ENCODE assay signal across 1 cellular context in the genomic region with DNA sequence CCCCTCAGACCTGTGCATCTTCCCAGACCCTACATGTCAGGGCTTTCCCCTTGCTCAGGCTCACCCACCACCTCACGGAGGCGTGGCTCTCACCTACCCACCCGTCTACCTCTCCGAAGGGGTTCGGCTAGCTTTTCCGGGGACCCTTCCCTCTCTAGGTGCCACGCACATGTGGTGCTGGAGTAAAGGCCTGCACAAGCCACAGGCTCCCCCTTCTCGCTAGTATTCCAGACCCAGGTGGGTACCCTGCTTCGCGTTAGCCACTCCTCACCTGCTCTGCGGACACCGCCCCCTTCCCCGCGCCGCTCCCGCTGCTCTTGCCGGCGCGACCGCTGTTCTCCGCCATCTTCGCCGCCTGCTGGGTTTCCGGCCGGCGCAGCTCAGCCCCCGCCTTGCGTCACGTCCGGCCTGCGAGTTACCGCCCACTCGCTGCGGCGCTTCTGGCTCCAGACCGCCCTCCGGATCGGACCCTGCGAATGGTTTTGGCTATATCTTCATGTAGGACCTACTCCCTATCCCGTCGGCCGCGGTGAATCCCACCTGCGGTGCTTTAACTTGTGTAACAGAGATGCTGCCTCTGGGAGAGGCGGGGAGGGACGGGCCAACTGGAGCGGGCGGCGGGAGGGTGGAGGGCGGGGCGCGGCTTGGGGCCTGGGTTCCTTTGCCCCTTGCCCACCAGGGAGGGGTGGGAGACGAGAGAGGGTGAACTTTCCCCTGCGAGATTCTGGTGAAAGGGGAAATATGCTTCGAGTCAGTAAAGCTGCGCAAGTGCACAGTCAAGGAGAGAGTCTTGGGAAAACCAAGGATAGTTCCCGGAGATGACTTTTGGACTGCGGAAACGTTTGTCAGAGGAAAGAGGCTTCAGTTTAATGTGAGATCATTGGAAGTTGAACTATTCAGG.
A peak's percentile ranks its signal among the peaks of the same experiment; 100 is the strongest.
TF ChIP-seq lines count a peak whose summit lies in the region.

A gene with protein sequence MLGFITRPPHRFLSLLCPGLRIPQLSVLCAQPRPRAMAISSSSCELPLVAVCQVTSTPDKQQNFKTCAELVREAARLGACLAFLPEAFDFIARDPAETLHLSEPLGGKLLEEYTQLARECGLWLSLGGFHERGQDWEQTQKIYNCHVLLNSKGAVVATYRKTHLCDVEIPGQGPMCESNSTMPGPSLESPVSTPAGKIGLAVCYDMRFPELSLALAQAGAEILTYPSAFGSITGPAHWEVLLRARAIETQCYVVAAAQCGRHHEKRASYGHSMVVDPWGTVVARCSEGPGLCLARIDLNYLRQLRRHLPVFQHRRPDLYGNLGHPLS (plus strand): TSS at position 425 of the 901 bp plus-strand sequence. CDS start 72 bp downstream, at position 497.
A gene with protein sequence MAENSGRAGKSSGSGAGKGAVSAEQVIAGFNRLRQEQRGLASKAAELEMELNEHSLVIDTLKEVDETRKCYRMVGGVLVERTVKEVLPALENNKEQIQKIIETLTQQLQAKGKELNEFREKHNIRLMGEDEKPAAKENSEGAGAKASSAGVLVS (minus strand): TSS at position 357 of the 901 bp plus-strand sequence. CDS start 11 bp downstream, at position 346.

TF ChIP-seq in HEK293, 187 proteins besides CTCF, POLR2A, EP300 and RAD21 (continued from another document and continues in another):
- TF ChIP-seq MEIS1 (CRISPR knock-in tag; IDR thresholded peaks at IDR 0.05; ENCODE audit: borderline replicate concordance): no peak
- TF ChIP-seq REPIN1 (tag by site-specific recombination; IDR thresholded peaks at IDR 0.05; ENCODE audit: low read depth): no peak
- no peak; the same call in 1 of the 2 replicates for TF ChIP-seq ZBTB8A (tag by site-specific recombination; IDR thresholded peaks at IDR 0.05)
- TF ChIP-seq, protein P1, sequence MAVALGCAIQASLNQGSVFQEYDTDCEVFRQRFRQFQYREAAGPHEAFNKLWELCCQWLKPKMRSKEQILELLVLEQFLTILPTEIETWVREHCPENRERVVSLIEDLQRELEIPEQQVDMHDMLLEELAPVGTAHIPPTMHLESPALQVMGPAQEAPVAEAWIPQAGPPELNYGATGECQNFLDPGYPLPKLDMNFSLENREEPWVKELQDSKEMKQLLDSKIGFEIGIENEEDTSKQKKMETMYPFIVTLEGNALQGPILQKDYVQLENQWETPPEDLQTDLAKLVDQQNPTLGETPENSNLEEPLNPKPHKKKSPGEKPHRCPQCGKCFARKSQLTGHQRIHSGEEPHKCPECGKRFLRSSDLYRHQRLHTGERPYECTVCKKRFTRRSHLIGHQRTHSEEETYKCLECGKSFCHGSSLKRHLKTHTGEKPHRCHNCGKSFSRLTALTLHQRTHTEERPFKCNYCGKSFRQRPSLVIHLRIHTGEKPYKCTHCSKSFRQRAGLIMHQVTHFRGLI (tag by site-specific recombination; IDR thresholded peaks at IDR 0.05): no peak
- TF ChIP-seq ZNF555 (tag by site-specific recombination; conservative IDR thresholded peaks at IDR 0.05): no peak
- peak; percentile 54 for TF ChIP-seq ZNF660 (tag by site-specific recombination; IDR thresholded peaks at IDR 0.05)
- TF ChIP-seq, protein P2, sequence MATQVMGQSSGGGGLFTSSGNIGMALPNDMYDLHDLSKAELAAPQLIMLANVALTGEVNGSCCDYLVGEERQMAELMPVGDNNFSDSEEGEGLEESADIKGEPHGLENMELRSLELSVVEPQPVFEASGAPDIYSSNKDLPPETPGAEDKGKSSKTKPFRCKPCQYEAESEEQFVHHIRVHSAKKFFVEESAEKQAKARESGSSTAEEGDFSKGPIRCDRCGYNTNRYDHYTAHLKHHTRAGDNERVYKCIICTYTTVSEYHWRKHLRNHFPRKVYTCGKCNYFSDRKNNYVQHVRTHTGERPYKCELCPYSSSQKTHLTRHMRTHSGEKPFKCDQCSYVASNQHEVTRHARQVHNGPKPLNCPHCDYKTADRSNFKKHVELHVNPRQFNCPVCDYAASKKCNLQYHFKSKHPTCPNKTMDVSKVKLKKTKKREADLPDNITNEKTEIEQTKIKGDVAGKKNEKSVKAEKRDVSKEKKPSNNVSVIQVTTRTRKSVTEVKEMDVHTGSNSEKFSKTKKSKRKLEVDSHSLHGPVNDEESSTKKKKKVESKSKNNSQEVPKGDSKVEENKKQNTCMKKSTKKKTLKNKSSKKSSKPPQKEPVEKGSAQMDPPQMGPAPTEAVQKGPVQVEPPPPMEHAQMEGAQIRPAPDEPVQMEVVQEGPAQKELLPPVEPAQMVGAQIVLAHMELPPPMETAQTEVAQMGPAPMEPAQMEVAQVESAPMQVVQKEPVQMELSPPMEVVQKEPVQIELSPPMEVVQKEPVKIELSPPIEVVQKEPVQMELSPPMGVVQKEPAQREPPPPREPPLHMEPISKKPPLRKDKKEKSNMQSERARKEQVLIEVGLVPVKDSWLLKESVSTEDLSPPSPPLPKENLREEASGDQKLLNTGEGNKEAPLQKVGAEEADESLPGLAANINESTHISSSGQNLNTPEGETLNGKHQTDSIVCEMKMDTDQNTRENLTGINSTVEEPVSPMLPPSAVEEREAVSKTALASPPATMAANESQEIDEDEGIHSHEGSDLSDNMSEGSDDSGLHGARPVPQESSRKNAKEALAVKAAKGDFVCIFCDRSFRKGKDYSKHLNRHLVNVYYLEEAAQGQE (tag by site-specific recombination; IDR thresholded peaks at IDR 0.05): no peak; the same call in 1 of the 2 replicates
- peak; percentile 62 for TF ChIP-seq ZBTB48 (tag by site-specific recombination; IDR thresholded peaks at IDR 0.05)
- TF ChIP-seq ZNF214 (tag by site-specific recombination; IDR thresholded peaks at IDR 0.05; ENCODE audit: borderline replicate concordance): no peak
- TF ChIP-seq ZNF701 (tag by site-specific recombination; IDR thresholded peaks at IDR 0.05): no peak
- no peak for TF ChIP-seq ZNF747 (tag by site-specific recombination; IDR thresholded peaks at IDR 0.05)
- TF ChIP-seq ZNF155 (tag by site-specific recombination; IDR thresholded peaks at IDR 0.05): no peak
- no peak for TF ChIP-seq ZNF529 (tag by site-specific recombination; IDR thresholded peaks at IDR 0.05; ENCODE audit: insufficient replicate concordance)
- no peak for TF ChIP-seq ZNF174 (tag by site-specific recombination; IDR thresholded peaks at IDR 0.05)
- TF ChIP-seq, protein P3, sequence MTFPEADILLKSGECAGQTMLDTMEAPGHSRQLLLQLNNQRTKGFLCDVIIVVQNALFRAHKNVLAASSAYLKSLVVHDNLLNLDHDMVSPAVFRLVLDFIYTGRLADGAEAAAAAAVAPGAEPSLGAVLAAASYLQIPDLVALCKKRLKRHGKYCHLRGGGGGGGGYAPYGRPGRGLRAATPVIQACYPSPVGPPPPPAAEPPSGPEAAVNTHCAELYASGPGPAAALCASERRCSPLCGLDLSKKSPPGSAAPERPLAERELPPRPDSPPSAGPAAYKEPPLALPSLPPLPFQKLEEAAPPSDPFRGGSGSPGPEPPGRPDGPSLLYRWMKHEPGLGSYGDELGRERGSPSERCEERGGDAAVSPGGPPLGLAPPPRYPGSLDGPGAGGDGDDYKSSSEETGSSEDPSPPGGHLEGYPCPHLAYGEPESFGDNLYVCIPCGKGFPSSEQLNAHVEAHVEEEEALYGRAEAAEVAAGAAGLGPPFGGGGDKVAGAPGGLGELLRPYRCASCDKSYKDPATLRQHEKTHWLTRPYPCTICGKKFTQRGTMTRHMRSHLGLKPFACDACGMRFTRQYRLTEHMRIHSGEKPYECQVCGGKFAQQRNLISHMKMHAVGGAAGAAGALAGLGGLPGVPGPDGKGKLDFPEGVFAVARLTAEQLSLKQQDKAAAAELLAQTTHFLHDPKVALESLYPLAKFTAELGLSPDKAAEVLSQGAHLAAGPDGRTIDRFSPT (tag by site-specific recombination; IDR thresholded peaks at IDR 0.05): peak; percentile 85
- TF ChIP-seq ZNF571 (tag by site-specific recombination; IDR thresholded peaks at IDR 0.05): no peak
- TF ChIP-seq GLI2 (tag by site-specific recombination; IDR thresholded peaks at IDR 0.05; ENCODE audit: borderline replicate concordance, low read depth): no peak
- TF ChIP-seq, protein P4, sequence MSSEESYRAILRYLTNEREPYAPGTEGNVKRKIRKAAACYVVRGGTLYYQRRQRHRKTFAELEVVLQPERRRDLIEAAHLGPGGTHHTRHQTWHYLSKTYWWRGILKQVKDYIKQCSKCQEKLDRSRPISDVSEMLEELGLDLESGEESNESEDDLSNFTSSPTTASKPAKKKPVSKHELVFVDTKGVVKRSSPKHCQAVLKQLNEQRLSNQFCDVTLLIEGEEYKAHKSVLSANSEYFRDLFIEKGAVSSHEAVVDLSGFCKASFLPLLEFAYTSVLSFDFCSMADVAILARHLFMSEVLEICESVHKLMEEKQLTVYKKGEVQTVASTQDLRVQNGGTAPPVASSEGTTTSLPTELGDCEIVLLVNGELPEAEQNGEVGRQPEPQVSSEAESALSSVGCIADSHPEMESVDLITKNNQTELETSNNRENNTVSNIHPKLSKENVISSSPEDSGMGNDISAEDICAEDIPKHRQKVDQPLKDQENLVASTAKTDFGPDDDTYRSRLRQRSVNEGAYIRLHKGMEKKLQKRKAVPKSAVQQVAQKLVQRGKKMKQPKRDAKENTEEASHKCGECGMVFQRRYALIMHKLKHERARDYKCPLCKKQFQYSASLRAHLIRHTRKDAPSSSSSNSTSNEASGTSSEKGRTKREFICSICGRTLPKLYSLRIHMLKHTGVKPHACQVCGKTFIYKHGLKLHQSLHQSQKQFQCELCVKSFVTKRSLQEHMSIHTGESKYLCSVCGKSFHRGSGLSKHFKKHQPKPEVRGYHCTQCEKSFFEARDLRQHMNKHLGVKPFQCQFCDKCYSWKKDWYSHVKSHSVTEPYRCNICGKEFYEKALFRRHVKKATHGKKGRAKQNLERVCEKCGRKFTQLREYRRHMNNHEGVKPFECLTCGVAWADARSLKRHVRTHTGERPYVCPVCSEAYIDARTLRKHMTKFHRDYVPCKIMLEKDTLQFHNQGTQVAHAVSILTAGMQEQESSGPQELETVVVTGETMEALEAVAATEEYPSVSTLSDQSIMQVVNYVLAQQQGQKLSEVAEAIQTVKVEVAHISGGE (tag by site-specific recombination; conservative IDR thresholded peaks at IDR 0.05; ENCODE audit: low read depth): peak; percentile 89
- TF ChIP-seq ZNF23 (tag by site-specific recombination; IDR thresholded peaks at IDR 0.05; ENCODE audit: borderline replicate concordance): no peak
- TF ChIP-seq ZFP3 (tag by site-specific recombination; IDR thresholded peaks at IDR 0.05; ENCODE audit: low read depth): no peak
- 0 out of 2 replicates have a peak, but pooled peaks have one; percentile 14 for TF ChIP-seq KLF7 (tag by site-specific recombination; IDR thresholded peaks at IDR 0.05; ENCODE audit: borderline replicate concordance)
- peak; percentile 94 for TF ChIP-seq ZFHX2 (tag by site-specific recombination; conservative IDR thresholded peaks at IDR 0.05)
- TF ChIP-seq ZNF473 (tag by site-specific recombination; IDR thresholded peaks at IDR 0.05): no peak
- no peak for TF ChIP-seq ZNF133 (tag by site-specific recombination; IDR thresholded peaks at IDR 0.05)
- 0 out of 2 replicates have a peak, but pooled peaks have one; percentile 73 for TF ChIP-seq ZBTB7A (tag by site-specific recombination; IDR thresholded peaks at IDR 0.05; ENCODE audit: low read depth)
- TF ChIP-seq ZNF670 (tag by site-specific recombination; IDR thresholded peaks at IDR 0.05; ENCODE audit: low read depth): no peak
- no peak for TF ChIP-seq ZNF292 (tag by site-specific recombination; IDR thresholded peaks at IDR 0.05; ENCODE audit: borderline replicate concordance, low read depth)
- peak; percentile 73 for TF ChIP-seq KLF8 (tag by site-specific recombination; IDR thresholded peaks at IDR 0.05)
- no peak for TF ChIP-seq ZNF37A (tag by site-specific recombination; IDR thresholded peaks at IDR 0.05)
- TF ChIP-seq, protein P5, sequence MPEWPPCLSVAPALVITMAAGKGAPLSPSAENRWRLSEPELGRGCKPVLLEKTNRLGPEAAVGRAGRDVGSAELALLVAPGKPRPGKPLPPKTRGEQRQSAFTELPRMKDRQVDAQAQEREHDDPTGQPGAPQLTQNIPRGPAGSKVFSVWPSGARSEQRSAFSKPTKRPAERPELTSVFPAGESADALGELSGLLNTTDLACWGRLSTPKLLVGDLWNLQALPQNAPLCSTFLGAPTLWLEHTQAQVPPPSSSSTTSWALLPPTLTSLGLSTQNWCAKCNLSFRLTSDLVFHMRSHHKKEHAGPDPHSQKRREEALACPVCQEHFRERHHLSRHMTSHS (tag by site-specific recombination; IDR thresholded peaks at IDR 0.05): no peak
- peak; percentile 83 for TF ChIP-seq ZNF76 (tag by site-specific recombination; IDR thresholded peaks at IDR 0.05; ENCODE audit: borderline replicate concordance, low read depth)
- TF ChIP-seq, protein P6, sequence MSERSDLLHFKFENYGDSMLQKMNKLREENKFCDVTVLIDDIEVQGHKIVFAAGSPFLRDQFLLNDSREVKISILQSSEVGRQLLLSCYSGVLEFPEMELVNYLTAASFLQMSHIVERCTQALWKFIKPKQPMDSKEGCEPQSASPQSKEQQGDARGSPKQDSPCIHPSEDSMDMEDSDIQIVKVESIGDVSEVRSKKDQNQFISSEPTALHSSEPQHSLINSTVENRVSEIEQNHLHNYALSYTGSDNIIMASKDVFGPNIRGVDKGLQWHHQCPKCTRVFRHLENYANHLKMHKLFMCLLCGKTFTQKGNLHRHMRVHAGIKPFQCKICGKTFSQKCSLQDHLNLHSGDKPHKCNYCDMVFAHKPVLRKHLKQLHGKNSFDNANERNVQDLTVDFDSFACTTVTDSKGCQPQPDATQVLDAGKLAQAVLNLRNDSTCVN (tag by site-specific recombination; optimal IDR thresholded peaks at IDR 0.05): peak; percentile 86
- TF ChIP-seq, protein P7, sequence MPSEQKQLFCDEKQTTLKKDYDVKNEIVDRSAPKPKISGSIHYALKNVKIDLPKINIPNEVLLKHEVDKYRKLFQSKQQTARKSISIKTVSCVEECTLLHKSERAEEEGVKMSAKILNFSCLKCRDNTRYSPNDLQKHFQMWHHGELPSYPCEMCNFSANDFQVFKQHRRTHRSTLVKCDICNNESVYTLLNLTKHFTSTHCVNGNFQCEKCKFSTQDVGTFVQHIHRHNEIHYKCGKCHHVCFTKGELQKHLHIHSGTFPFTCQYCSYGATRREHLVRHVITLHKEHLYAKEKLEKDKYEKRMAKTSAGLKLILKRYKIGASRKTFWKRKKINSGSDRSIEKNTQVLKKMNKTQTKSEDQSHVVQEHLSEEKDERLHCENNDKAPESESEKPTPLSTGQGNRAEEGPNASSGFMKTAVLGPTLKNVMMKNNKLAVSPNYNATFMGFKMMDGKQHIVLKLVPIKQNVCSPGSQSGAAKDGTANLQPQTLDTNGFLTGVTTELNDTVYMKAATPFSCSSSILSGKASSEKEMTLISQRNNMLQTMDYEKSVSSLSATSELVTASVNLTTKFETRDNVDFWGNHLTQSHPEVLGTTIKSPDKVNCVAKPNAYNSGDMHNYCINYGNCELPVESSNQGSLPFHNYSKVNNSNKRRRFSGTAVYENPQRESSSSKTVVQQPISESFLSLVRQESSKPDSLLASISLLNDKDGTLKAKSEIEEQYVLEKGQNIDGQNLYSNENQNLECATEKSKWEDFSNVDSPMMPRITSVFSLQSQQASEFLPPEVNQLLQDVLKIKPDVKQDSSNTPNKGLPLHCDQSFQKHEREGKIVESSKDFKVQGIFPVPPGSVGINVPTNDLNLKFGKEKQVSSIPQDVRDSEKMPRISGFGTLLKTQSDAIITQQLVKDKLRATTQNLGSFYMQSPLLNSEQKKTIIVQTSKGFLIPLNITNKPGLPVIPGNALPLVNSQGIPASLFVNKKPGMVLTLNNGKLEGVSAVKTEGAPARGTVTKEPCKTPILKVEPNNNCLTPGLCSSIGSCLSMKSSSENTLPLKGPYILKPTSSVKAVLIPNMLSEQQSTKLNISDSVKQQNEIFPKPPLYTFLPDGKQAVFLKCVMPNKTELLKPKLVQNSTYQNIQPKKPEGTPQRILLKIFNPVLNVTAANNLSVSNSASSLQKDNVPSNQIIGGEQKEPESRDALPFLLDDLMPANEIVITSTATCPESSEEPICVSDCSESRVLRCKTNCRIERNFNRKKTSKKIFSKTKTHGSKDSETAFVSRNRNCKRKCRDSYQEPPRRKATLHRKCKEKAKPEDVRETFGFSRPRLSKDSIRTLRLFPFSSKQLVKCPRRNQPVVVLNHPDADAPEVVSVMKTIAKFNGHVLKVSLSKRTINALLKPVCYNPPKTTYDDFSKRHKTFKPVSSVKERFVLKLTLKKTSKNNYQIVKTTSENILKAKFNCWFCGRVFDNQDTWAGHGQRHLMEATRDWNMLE (tag by site-specific recombination; conservative IDR thresholded peaks at IDR 0.05; ENCODE audit: low read depth): peak; percentile 43
